In the genomic region with DNA sequence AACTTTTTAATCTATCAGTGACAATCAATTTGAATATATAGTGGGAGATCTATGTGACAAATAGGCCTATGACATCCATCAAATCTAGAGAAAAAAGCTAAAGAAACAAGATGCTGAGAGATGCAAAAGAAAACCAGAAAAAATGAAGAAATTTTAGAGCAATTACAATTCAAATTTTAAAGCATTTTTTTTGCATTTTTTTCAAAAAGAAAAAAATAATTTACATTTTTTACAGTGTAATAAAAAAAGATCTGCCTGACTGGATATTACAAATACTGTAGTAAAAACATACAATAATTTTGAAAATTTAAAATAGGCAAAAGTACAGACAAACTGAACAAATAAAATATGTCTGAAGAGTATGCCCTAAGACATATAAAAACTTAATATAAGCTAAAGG, we compare ENCODE assay signal across 26 cellular contexts. TPM values are rescaled to one million over a fixed set of nuclear protein-coding genes. Genes with fewer than 3 reads are reported as not detected.
"Had no signal": no experiment of that assay in that cellular context is flagged by ENCODE, and none has a peak within 500 bp of the region (broad histone marks: within the 10 kb centered on the region; RNA-seq: fewer than 3 reads in every experiment).

No MANE protein-coding gene starts in this region.

- H3K36me3 ChIP-seq: left lung, ovary, prostate gland, stomach, thyroid gland, transverse colon, upper lobe of left lung, vagina had no signal

- DNase-seq: kidney glomerular epithelial cell; left colon; left lung; midbrain; mucosa of descending colon; naive thymus-derived CD4-positive, alpha-beta T cell; ovary; posterior cingulate gyrus; right cardiac atrium; stimulated activated CD4-positive, alpha-beta T cell treated with anti-CD3 and anti-CD28 coated beads, Interleukin-12 subunit alpha, Interleukin-12 subunit beta, amount 100 ng/mL, for 4 hours; stimulated activated CD4-positive, alpha-beta T cell treated with anti-CD3 and anti-CD28 coated beads, Interleukin-15, amount 100 ng/mL, for 24 hours; stimulated activated CD4-positive, alpha-beta T cell treated with anti-CD3 and anti-CD28 coated beads, Interleukin-2, amount 100 ng/mL, for 24 hours; stimulated activated CD4-positive, alpha-beta T cell treated with anti-CD3 and anti-CD28 coated beads, Interleukin-4, amount 100 ng/mL, for 1 hour; stimulated activated naive B cell treated with anti-CD40 and anti-IgM and Interleukin-4, amounts not matched to agents 10 μg/mL and 1 μg/mL and 100 μg/mL, for 72 hours; stimulated activated naive CD8-positive, alpha-beta T cell treated with anti-CD3 and anti-CD28 coated beads, Interleukin-15, Interleukin-2, amounts not matched to agents 100 U/mL and 50 U/mL, for 24 hours; stomach; testis; thyroid gland; transverse colon; upper lobe of left lung had no signal

- H3K9me3 ChIP-seq: left lung, mucosa of descending colon, ovary, prostate gland, stomach, testis, thyroid gland, transverse colon, upper lobe of left lung, vagina had no signal

- H3K27ac ChIP-seq: ovary, prostate gland, transverse colon had no signal

- H3K4me3 ChIP-seq: left lung, mucosa of descending colon, ovary, prostate gland, skin epidermis, stomach, testis, thyroid gland, transverse colon, upper lobe of left lung, vagina had no signal

- FAIRE-seq: keratinocyte had no signal

- H3K4me1 ChIP-seq: prostate gland, transverse colon had no signal

- H3K27me3 ChIP-seq: left lung, ovary, stomach, testis, thyroid gland, transverse colon, upper lobe of left lung, vagina had no signal

- ATAC-seq: left colon; left lung; mucosa of descending colon; naive thymus-derived CD4-positive, alpha-beta T cell; natural killer cell treated with Interleukin-12 subunit alpha and Interleukin-12 subunit beta and Interleukin-15 and Interleukin-18, amount 100 ng/mL, for 72 hours; right cardiac atrium; stimulated activated naive B cell treated with anti-CD40 and anti-IgM and Interleukin-4, amounts not matched to agents 10 μg/mL and 1 μg/mL and 100 μg/mL, for 72 hours; stimulated activated naive CD8-positive, alpha-beta T cell treated with anti-CD3 and anti-CD28 coated beads, Interleukin-15, Interleukin-2, amounts not matched to agents 100 U/mL and 50 U/mL, for 24 hours had no signal

RNA-seq across cellular contexts. Expression of gene CD34, which starts 14.4 kb away (rescaled TPM):
- total RNA-seq: natural killer cell treated with Interleukin-12 subunit alpha and Interleukin-12 subunit beta and Interleukin-15 and Interleukin-18, amount 100 ng/mL, for 72 hours had no signal
- polyA plus RNA-seq: naive thymus-derived CD4-positive, alpha-beta T cell; neural cell had no signal
